In genomic region chr16:85170066-85171003, GRCh38 we compare ENCODE assay signal across 8 cellular contexts. TPM values are rescaled to one million over a fixed set of nuclear protein-coding genes. Genes with fewer than 3 reads are reported as not detected.
A peak's percentile ranks its signal among the peaks of the same experiment; 100 is the strongest.
DNase-seq lines count a peak whose midpoint lies in the region; ATAC-seq and TF ChIP-seq lines count a peak whose summit lies in the region.

No MANE protein-coding gene starts in this region.

- no peak overlapping the region for H3K4me3 ChIP-seq in CD8-positive, alpha-beta T cell (ENCODE audit: low read depth, low read length)
- H3K4me3 ChIP-seq in Panc1 (ENCODE audit: low read depth in 2 of 2, low read length in 2 of 2) (peak overlapping the region; percentile 23 to 41; a peak in 3 of 4 replicates), gastroesophageal sphincter (peak overlapping the region; percentile 37 to 67)

- no peak for TF ChIP-seq POLR2A in gastroesophageal sphincter (IDR thresholded peaks at IDR 0.05)

- 95% methylated on average over 4 of the region's 64 CpGs; no CpG with 5 or more reads in 1 of the 2 donors for WGBS in gastroesophageal sphincter (ENCODE audit: low coverage in 1 of 2), 2 donors

- peaks cover 34% of the 10 kb centered on the region for H3K27me3 Mint-ChIP-seq in CD8-positive, alpha-beta T cell (ENCODE audit: low read depth)

- no peaks in the 10 kb centered on the region for H3K4me1 Mint-ChIP-seq in CD8-positive, alpha-beta T cell (ENCODE audit: low read depth)

- in situ Hi-C loops in Panc1 (cut with HindIII; ENCODE audit: low pct_unique_long_range_greater_than_20kb, low sequenced_read_pairs) = no loop called here

- no peak for TF ChIP-seq CTCF in CD8-positive, alpha-beta T cell (IDR thresholded peaks at IDR 0.05)
- TF ChIP-seq CTCF in Panc1 (IDR thresholded peaks at IDR 0.05) (no peak), gastroesophageal sphincter (IDR thresholded peaks at IDR 0.05) (no peak)

- peak overlapping the region; percentile 32 for H3K4me3 Mint-ChIP-seq in CD8-positive, alpha-beta T cell

- no peaks in the 10 kb centered on the region for H3K9me3 Mint-ChIP-seq in CD8-positive, alpha-beta T cell

- H3K36me3 Mint-ChIP-seq in CD8-positive, alpha-beta T cell = no peaks in the 10 kb centered on the region

- no TSS peak for BruUV-seq in Panc1 (replicated peaks; lab: Mats Ljungman, UMichigan)

- TF ChIP-seq EP300 in gastroesophageal sphincter (IDR thresholded peaks at IDR 0.05) = no peak

- no peaks in the 10 kb centered on the region for H3K36me3 ChIP-seq in CD8-positive, alpha-beta T cell (ENCODE audit: insufficient read depth, low read length)
- H3K36me3 ChIP-seq in Panc1 (ENCODE audit: control insufficient read depth, insufficient read depth, low read length) = no peaks in the 10 kb centered on the region
- no peaks in the 10 kb centered on the region for H3K36me3 ChIP-seq in gastroesophageal sphincter

- CTCF ChIA-PET in CD8-positive, alpha-beta T cell (lab: Charles Lee) = no interaction called here
- CTCF ChIA-PET in Panc1 (lab: Charles Lee) = interaction anchor here (0.7 kb wide), 1 partner anchor 56 kb away, joined by 3 read pairs; no protein-coding TSS in a partner anchor

- no peaks in the 10 kb centered on the region for H3K9me3 ChIP-seq in CD8-positive, alpha-beta T cell (ENCODE audit: low read length)
- H3K9me3 ChIP-seq in Panc1 (ENCODE audit: control insufficient read depth, insufficient read depth, low read depth, low read length) = no peaks in the 10 kb centered on the region
- H3K9me3 ChIP-seq in gastroesophageal sphincter = no peaks in the 10 kb centered on the region

- peaks cover 15% of the 10 kb centered on the region for H3K27me3 ChIP-seq in CD8-positive, alpha-beta T cell (ENCODE audit: insufficient read depth, low read length)
- no peaks in the 10 kb centered on the region for H3K27me3 ChIP-seq in Panc1 (ENCODE audit: control insufficient read depth, insufficient read depth, low read length)
- H3K27me3 ChIP-seq in gastroesophageal sphincter = no peaks in the 10 kb centered on the region

- H3K27ac ChIP-seq in CD8-positive, alpha-beta T cell (ENCODE audit: low read depth, low read length) = no peak overlapping the region
- H3K27ac ChIP-seq in Panc1 (ENCODE audit: low read length) (no peak overlapping the region), gastroesophageal sphincter (peak overlapping the region in 3 of 4 donors; percentile 65 to 74 (median 71))

- POLR2A ChIA-PET in CD8-positive, alpha-beta T cell (lab: Charles Lee) = no interaction called here
- POLR2A ChIA-PET in Panc1 (lab: Charles Lee) = no interaction called here

- H3K27ac Mint-ChIP-seq in CD8-positive, alpha-beta T cell = no peak overlapping the region

- no peaks in the 10 kb centered on the region for H3K4me1 ChIP-seq in CD8-positive, alpha-beta T cell (ENCODE audit: insufficient read depth, low read length)
- H3K4me1 ChIP-seq in Panc1 (ENCODE audit: control insufficient read depth, insufficient read depth, low read length) (peaks cover 44% of the 10 kb centered on the region), gastroesophageal sphincter (peaks cover 0 to 94% (median 36%) of the 10 kb centered on the region in 3 donors)

- DNase-seq in CD8-positive, alpha-beta T cell = peak in 1 of 7 experiments; percentile 15
- DNase-seq in Panc1 (ENCODE audit: low read depth, low spot score) = no peak
- peak; percentile 78 for DNase-seq in posterior vena cava (ENCODE audit: low spot score)
- no peak for DNase-seq in NCI-H1048 (lab: John Stamatoyannopoulos, UW)
- DNase-seq in activated CD4-positive, alpha-beta T cell treated with anti-CD3 and anti-CD28 coated beads for 4 hours = no peak
- DNase-seq in stimulated activated CD4-positive, alpha-beta T cell treated with anti-CD3 and anti-CD28 coated beads, Interleukin-4, amount 100 ng/mL, for 4 hours = no peak

- intact Hi-C loops in CD8-positive, alpha-beta T cell (cut with DNase I, micrococcal nuclease) = no loop called here
- intact Hi-C loops in Panc1 (cut with micrococcal nuclease; ENCODE audit: unreplicated experiment) = no loop called here
- intact Hi-C loops in posterior vena cava (cut with DNase I) = loop anchor here in 1 of 2 donors (5.0 to 10.0 kb wide), 2 partner anchors 53 to 64 kb away; no protein-coding TSS in a partner anchor

- ATAC-seq in CD8-positive, alpha-beta T cell = no peak
- ATAC-seq in Panc1 (no peak), gastroesophageal sphincter (no peak), HG03469 (IDR thresholded peaks at IDR 0.05; ENCODE audit: unreplicated experiment) (no peak)

RNA-seq across cellular contexts. Expression of gene CIBAR2, which starts 58.1 kb away (rescaled TPM):
- not detected for total RNA-seq in CD8-positive, alpha-beta T cell
- total RNA-seq in Panc1 (2021; ENCODE audit: unreplicated experiment) (not detected), gastroesophageal sphincter (not detected), posterior vena cava (not detected)
- 0.39 TPM for polyA plus RNA-seq in Panc1 (2012; ENCODE audit: insufficient read length)

Comparison
In these comparisons a context has a peak if more than half of its experiments do, and no peak if none do; other contexts are left out.
1. H3K27ac ChIP-seq: peak in gastroesophageal sphincter (3 of 4); none in CD8-positive, alpha-beta T cell (single experiment) and Panc1 (single experiment).